Comparison of ENCODE assay signal across 26 cellular contexts in genomic region chr11:38006466-38006865, GRCh38.
"Had no signal": no experiment of that assay in that cellular context is flagged by ENCODE, and none has a peak within 500 bp of the region (broad histone marks: within the 10 kb centered on the region; RNA-seq: fewer than 3 reads in every experiment).

No MANE protein-coding gene starts in this region.

- DNase-seq: natural killer cell; occipital lobe; ovary; posterior cingulate gyrus; psoas muscle; right cardiac atrium; right lobe of liver; sigmoid colon; small intestine; stimulated activated CD4-positive, alpha-beta T cell treated with anti-CD3 and anti-CD28 coated beads, Interleukin-15, amount 100 ng/mL, for 24 hours; stimulated activated CD4-positive, alpha-beta T cell treated with anti-CD3 and anti-CD28 coated beads, Interleukin-2, amount 100 ng/mL, for 24 hours; stimulated activated CD4-positive, alpha-beta T cell treated with anti-CD3 and anti-CD28 coated beads, Interleukin-2, amount 100 ng/mL, for 48 hours; stimulated activated CD4-positive, alpha-beta T cell treated with anti-CD3 and anti-CD28 coated beads, Interleukin-4, amount 100 ng/mL, for 24 hours; stimulated activated naive B cell treated with anti-CD40 and anti-IgM and Interleukin-4, amounts not matched to agents 10 μg/mL and 1 μg/mL and 100 μg/mL, for 72 hours; stimulated activated naive CD4-positive, alpha-beta T cell treated with Interleukin-2 at 50 U/mL for 16 hours; stomach; thyroid gland; trophoblast cell had no signal

- H3K36me3 ChIP-seq: neural progenitor cell, ovary, right lobe of liver, sigmoid colon, stomach, thoracic aorta, thyroid gland, tibial nerve, upper lobe of left lung, vagina had no signal

- ATAC-seq: natural killer cell; psoas muscle; right cardiac atrium; right lobe of liver; stimulated activated effector memory CD8-positive, alpha-beta T cell treated with anti-CD3 and anti-CD28 coated beads, Interleukin-12 subunit alpha, Interleukin-12 subunit beta, amount 100 ng/mL, for 72 hours; stimulated activated naive B cell treated with anti-CD40 and anti-IgM and Interleukin-4, amounts not matched to agents 10 μg/mL and 1 μg/mL and 100 μg/mL, for 72 hours had no signal

- H3K4me3 ChIP-seq: neural progenitor cell, ovary, psoas muscle, right lobe of liver, sigmoid colon, stomach, thoracic aorta, thyroid gland, tibial nerve, upper lobe of left lung, vagina had no signal

- H3K27ac ChIP-seq: neural progenitor cell, ovary, parathyroid adenoma, psoas muscle, right lobe of liver, sigmoid colon, stomach, thoracic aorta, thyroid gland, tibial nerve, upper lobe of left lung, vagina had no signal

- H3K9me3 ChIP-seq: ovary, psoas muscle, right lobe of liver, sigmoid colon, thoracic aorta, thyroid gland, tibial nerve, upper lobe of left lung, vagina had no signal

- H3K27me3 ChIP-seq: neural progenitor cell, ovary, right lobe of liver, sigmoid colon, stomach, thyroid gland, tibial nerve, upper lobe of left lung, vagina had no signal

- FAIRE-seq: small intestine, urothelium cell line had no signal

- H3K4me1 ChIP-seq: neural progenitor cell, parathyroid adenoma, psoas muscle, right lobe of liver, sigmoid colon, stomach, thyroid gland, tibial nerve, vagina had no signal
